23 cellular contexts compared by ENCODE assay signal in genomic region chr1:169127305-169127704, GRCh38.
"Had no signal": no experiment of that assay in that cellular context is flagged by ENCODE, and none has a peak within 500 bp of the region (broad histone marks: within the 10 kb centered on the region; RNA-seq: fewer than 3 reads in every experiment).

No MANE protein-coding gene starts in this region.

- H3K36me3 Mint-ChIP-seq: naive B cell had no signal

- H3K27ac Mint-ChIP-seq: dendritic cell treated with granulocyte-macrophage colony-stimulating factor and Interleukin-4, amounts not matched to agents 40 ng/mL and 50 ng/mL, for 4 days; effector memory CD8-positive, alpha-beta T cell; naive B cell; stimulated activated naive B cell treated with anti-CD40 and anti-IgM and Interleukin-4, amounts not matched to agents 10 μg/mL and 1 μg/mL and 100 μg/mL, for 72 hours had no signal

- H3K9me3 Mint-ChIP-seq: dendritic cell treated with granulocyte-macrophage colony-stimulating factor and Interleukin-4, amounts not matched to agents 40 ng/mL and 50 ng/mL, for 4 days; effector memory CD8-positive, alpha-beta T cell; naive B cell; stimulated activated naive B cell treated with anti-CD40 and anti-IgM and Interleukin-4, amounts not matched to agents 10 μg/mL and 1 μg/mL and 100 μg/mL, for 72 hours had no signal

- H3K27me3 ChIP-seq: esophagus squamous epithelium, hepatocyte, ovary, stomach had no signal

- H3K4me3 ChIP-seq: esophagus squamous epithelium, hepatocyte, lung, ovary, prostate gland, stomach, thoracic aorta had no signal

- ATAC-seq: effector memory CD8-positive, alpha-beta T cell; left colon; left ventricle myocardium superior; sciatic nerve; stimulated activated naive B cell treated with anti-CD40 and anti-IgM and Interleukin-4, amounts not matched to agents 10 μg/mL and 1 μg/mL and 100 μg/mL, for 72 hours had no signal

- H3K36me3 ChIP-seq: ovary, prostate gland had no signal

- H3K9me3 ChIP-seq: esophagus squamous epithelium, ovary, prostate gland, stomach, thoracic aorta had no signal

- DNase-seq: cerebellar nuclear complex; effector memory CD8-positive, alpha-beta T cell; esophagus squamous epithelium; foreskin fibroblast; left colon; left ventricle myocardium superior; mesenchymal stem cell; naive B cell; ovary; retina; stimulated activated CD4-positive, alpha-beta T cell treated with anti-CD3 and anti-CD28 coated beads, Interleukin-2, amount 100 ng/mL, for 24 hours; stimulated activated CD4-positive, alpha-beta T cell treated with anti-CD3 and anti-CD28 coated beads, Interleukin-4, amount 100 ng/mL, for 4 hours; stimulated activated naive B cell treated with anti-CD40 and anti-IgM and Interleukin-4, amounts not matched to agents 10 μg/mL and 1 μg/mL and 100 μg/mL, for 72 hours; stomach; substantia nigra; trophoblast cell had no signal

- H3K27ac ChIP-seq: epithelial cell of prostate, esophagus squamous epithelium, ovary, prostate gland, thoracic aorta had no signal

- H3K4me1 Mint-ChIP-seq: naive B cell had no signal

- H3K4me1 ChIP-seq: prostate gland had no signal

- H3K4me3 Mint-ChIP-seq: dendritic cell treated with granulocyte-macrophage colony-stimulating factor and Interleukin-4, amounts not matched to agents 40 ng/mL and 50 ng/mL, for 4 days; effector memory CD8-positive, alpha-beta T cell; naive B cell; stimulated activated naive B cell treated with anti-CD40 and anti-IgM and Interleukin-4, amounts not matched to agents 10 μg/mL and 1 μg/mL and 100 μg/mL, for 72 hours had no signal

- H3K27me3 Mint-ChIP-seq: dendritic cell treated with granulocyte-macrophage colony-stimulating factor and Interleukin-4, amounts not matched to agents 40 ng/mL and 50 ng/mL, for 4 days; effector memory CD8-positive, alpha-beta T cell had no signal
